In the genomic region with DNA sequence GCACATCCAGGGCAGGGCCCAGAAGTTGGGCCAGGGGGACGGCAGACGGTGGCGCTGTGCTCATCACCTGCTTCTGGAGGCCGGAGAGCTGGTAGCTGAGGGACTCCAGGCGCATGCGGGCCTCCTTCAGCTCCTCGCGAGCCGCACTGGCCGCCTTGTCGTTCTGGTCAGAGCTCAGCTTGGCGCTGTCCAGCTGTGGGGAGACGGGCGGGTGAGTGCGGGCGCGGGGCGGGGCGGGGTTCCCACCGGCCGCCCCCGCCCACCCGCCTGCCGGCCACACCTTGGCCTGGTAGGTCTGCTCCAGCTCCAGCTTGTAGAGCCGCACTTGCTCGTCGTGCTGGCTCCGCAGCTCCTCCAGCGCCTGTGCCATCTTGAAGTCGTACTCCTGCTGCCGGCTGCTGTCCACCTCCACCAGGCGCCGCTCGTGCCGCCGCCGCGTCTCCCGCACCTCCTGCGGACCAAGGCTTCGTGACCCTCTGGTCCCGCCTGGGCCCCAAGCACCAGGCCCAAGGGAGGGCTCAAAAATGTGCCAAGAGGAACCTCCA, we compare ENCODE assay signal across 15 cellular contexts. TPM values are rescaled to one million over a fixed set of nuclear protein-coding genes. Genes with fewer than 3 reads are reported as not detected.
DNase-seq lines count a peak whose midpoint lies in the region; ATAC-seq and TF ChIP-seq lines count a peak whose summit lies in the region.
"Had no signal": no experiment of that assay in that cellular context is flagged by ENCODE, and none has a peak within 500 bp of the region (broad histone marks: within the 10 kb centered on the region; RNA-seq: fewer than 3 reads in every experiment).

No MANE protein-coding gene starts in this region.

- no peak overlapping the region for H3K56ac ChIP-seq in H9 (ENCODE audit: insufficient read length, low read depth, low read length)

- H4K20me1 ChIP-seq in H9 (ENCODE audit: control insufficient read depth, insufficient read depth, insufficient read length): no peaks in the 10 kb centered on the region

- H3K4ac ChIP-seq in H9 (ENCODE audit: low read depth, low read length): no peak overlapping the region
- H3K4ac ChIP-seq in neuronal stem cell (ENCODE audit: low read length): no peak overlapping the region

- no peak overlapping the region for H4K5ac ChIP-seq in H9 (ENCODE audit: insufficient read length, low read depth, low read length)

- H2AK5ac ChIP-seq in H9 (ENCODE audit: insufficient read length, low read length) (no peak overlapping the region), neuronal stem cell (ENCODE audit: low read depth, low read length) (no peak overlapping the region)

- no peaks in the 10 kb centered on the region for H3K9me3 ChIP-seq in right cardiac atrium (ENCODE audit: control insufficient read depth, low read length)
- H3K9me3 ChIP-seq in heart right ventricle: no peaks in the 10 kb centered on the region
- H3K9me3 ChIP-seq in H9 (ENCODE audit: control insufficient read depth, low read depth, low read length): no peaks in the 10 kb centered on the region
- H3K9me3 ChIP-seq in neuronal stem cell (replicated peaks in 1 of 2; ENCODE audit: control insufficient read depth in 2 of 2, insufficient read depth in 1 of 2, low read depth in 1 of 2, low read length in 2 of 2): no peaks in the 10 kb centered on the region

- no peak overlapping the region for H2AFZ ChIP-seq in H9 (ENCODE audit: low read length)
- H2AFZ ChIP-seq in neuronal stem cell (ENCODE audit: low read length): no peak overlapping the region
- H2AFZ ChIP-seq: GM23248 had no signal

- H2BK5ac ChIP-seq in H9 (ENCODE audit: insufficient read length, low read length) (peak overlapping the region; percentile 23), neuronal stem cell (ENCODE audit: low read length) (peak overlapping the region; percentile 82)

- H3K36me3 ChIP-seq in heart right ventricle (peaks cover 0 to 68% (median 35%) of the 10 kb centered on the region in 9 donors), neuronal stem cell (replicated peaks in 1 of 2; ENCODE audit: control insufficient read depth in 2 of 2, insufficient read depth in 2 of 2, low read length in 2 of 2) (peaks cover 62 to 77% of the 10 kb centered on the region in 2 donors)

- ATAC-seq in right cardiac atrium (no peak), heart right ventricle (no peak), GM18868 (IDR thresholded peaks at IDR 0.05; ENCODE audit: unreplicated experiment) (no peak)
- ATAC-seq: HCT116 had no signal

- no peaks in the 10 kb centered on the region for H3K23me2 ChIP-seq in H9 (ENCODE audit: insufficient read length, low read depth, low read length, poor library complexity, severe bottlenecking)

- H3K14ac ChIP-seq in H9 (ENCODE audit: insufficient read depth, low read length): no peak overlapping the region
- H3K14ac ChIP-seq in neuronal stem cell (ENCODE audit: low read length): no peak overlapping the region

- H3K4me2 ChIP-seq in H9 (ENCODE audit: insufficient read depth, insufficient read length, low read length) (no peak overlapping the region), neuronal stem cell (ENCODE audit: insufficient read depth, low read length, poor library complexity, severe bottlenecking) (no peak overlapping the region)

- peaks cover under 1 to 3% of the 10 kb centered on the region in 2 experiments; a peak in 2 of 4 replicates for H3K4me1 Mint-ChIP-seq in H9
- H3K4me1 Mint-ChIP-seq: CD4-positive, alpha-beta memory T cell had no signal

- H3T11ph ChIP-seq in H9 (ENCODE audit: low read length): no peak overlapping the region

- H2BK20ac ChIP-seq in H9 (ENCODE audit: low read depth, low read length, poor library complexity, severe bottlenecking): no peak overlapping the region

- H3K4me1 ChIP-seq in right cardiac atrium (ENCODE audit: control insufficient read depth, insufficient read depth, low read length) (no peaks in the 10 kb centered on the region), heart right ventricle (no peaks in the 10 kb centered on the region), H9 (ENCODE audit: insufficient read depth, low read length) (no peaks in the 10 kb centered on the region), neuronal stem cell (ENCODE audit: control insufficient read depth in 2 of 2, insufficient read depth in 1 of 2, low read depth in 1 of 2, low read length in 2 of 2) (no peaks in the 10 kb centered on the region)

- no peak overlapping the region for H2BK15ac ChIP-seq in H9 (ENCODE audit: low read depth, low read length)
- no peak overlapping the region for H2BK15ac ChIP-seq in neuronal stem cell (ENCODE audit: low read length)

- H3K27me3 Mint-ChIP-seq in H9 (ENCODE audit: low read depth): peaks cover 1% of the 10 kb centered on the region; the same call in 1 of the 2 replicates
- H3K27me3 Mint-ChIP-seq: CD4-positive, alpha-beta memory T cell had no signal

- no peaks in the 10 kb centered on the region for H3K79me2 ChIP-seq in H9 (ENCODE audit: insufficient read depth, low read length)

- 95% methylated on average over 42 of the region's 42 CpGs for WGBS in right cardiac atrium
- WGBS in heart right ventricle, 2 donors: 96% methylated on average over 42 of the region's 42 CpGs
- no CpG with 5 or more reads among the region's 42 CpGs for WGBS in H9 (ENCODE audit: extremely low coverage, insufficient read length, low lambda C conversion rate)
- WGBS in neuronal stem cell (ENCODE audit: extremely low coverage in 2 of 2, insufficient read length in 2 of 2, insufficient replicate concordance in 1 of 2), 2 donors: no CpG with 5 or more reads among the region's 42 CpGs

- H3K4me3 ChIP-seq in right cardiac atrium (ENCODE audit: low read length): no peak overlapping the region
- no peak overlapping the region for H3K4me3 ChIP-seq in heart right ventricle
- no peak overlapping the region for H3K4me3 ChIP-seq in neuronal stem cell (ENCODE audit: low read length in 2 of 2)
- H3K4me3 ChIP-seq: GM23248 had no signal

- DNase-seq in right cardiac atrium: peak in 2 of 3 donors; percentile 45 to 53
- no peak for DNase-seq in heart right ventricle
- no peak for DNase-seq in H9
- no peak for DNase-seq in neuronal stem cell (ENCODE audit: low spot score)
- DNase-seq in NCI-H146 (lab: John Stamatoyannopoulos, UW): no peak
- DNase-seq: C1 segment of cervical spinal cord; CD4-positive, alpha-beta memory T cell; COR-L47; DMS153; DND-41; GM23248; H7; HFFc6 had no signal

- no peaks in the 10 kb centered on the region for H3K9me3 Mint-ChIP-seq in H9
- H3K9me3 Mint-ChIP-seq: CD4-positive, alpha-beta memory T cell; HFFc6 had no signal

- H4K8ac ChIP-seq in H9 (replicated peaks; ENCODE audit: insufficient read length, low read depth, low read length) (no peak overlapping the region), neuronal stem cell (ENCODE audit: low read depth, low read length) (no peak overlapping the region)

- H2BK12ac ChIP-seq in H9 (ENCODE audit: insufficient read length, low read depth, low read length): no peak overlapping the region
- no peak overlapping the region for H2BK12ac ChIP-seq in neuronal stem cell (ENCODE audit: low read length)

- H3K4me3 Mint-ChIP-seq in H9: no peak overlapping the region
- H3K4me3 Mint-ChIP-seq: CD4-positive, alpha-beta memory T cell; HFFc6 had no signal

- intact Hi-C loops in right cardiac atrium (cut with DNase I) (no loop called here), heart right ventricle (cut with DNase I) (no loop called here)

- H4K91ac ChIP-seq in H9 (ENCODE audit: insufficient read length, low read depth, low read length) (no peak overlapping the region), neuronal stem cell (ENCODE audit: low read depth, low read length, poor library complexity) (no peak overlapping the region)

- H3K9ac ChIP-seq in H9 (ENCODE audit: extremely low read depth, insufficient read length, low read length) (no peak overlapping the region), neuronal stem cell (ENCODE audit: low read depth, low read length, poor library complexity) (no peak overlapping the region)
- H3K9ac ChIP-seq: GM23248 had no signal

- H3K27ac ChIP-seq in right cardiac atrium (ENCODE audit: low read length) (no peak overlapping the region), heart right ventricle (no peak overlapping the region), H9 (ENCODE audit: insufficient read length, low read depth, low read length) (no peak overlapping the region), neuronal stem cell (replicated peaks; ENCODE audit: low read length) (no peak overlapping the region)
- H3K27ac ChIP-seq: GM23248 had no signal

- no peak overlapping the region for H3K23ac ChIP-seq in H9 (ENCODE audit: insufficient read length, low read depth, low read length)
- H3K23ac ChIP-seq in neuronal stem cell (ENCODE audit: low read depth, low read length, poor library complexity): no peak overlapping the region

- no peak overlapping the region for H2BK120ac ChIP-seq in H9 (ENCODE audit: low read depth, low read length, poor library complexity, severe bottlenecking)
- no peak overlapping the region for H2BK120ac ChIP-seq in neuronal stem cell (ENCODE audit: low read depth, low read length)

- H3K79me1 ChIP-seq in H9 (ENCODE audit: insufficient read depth, low read depth, low read length, poor library complexity, severe bottlenecking) (no peaks in the 10 kb centered on the region), neuronal stem cell (ENCODE audit: low read depth, low read length) (peaks cover 20% of the 10 kb centered on the region)

- peaks cover 19 to 55% (median 52%) of the 10 kb centered on the region in 3 experiments; a peak in 6 of 7 replicates for H3K36me3 Mint-ChIP-seq in H9 (ENCODE audit: insufficient read depth in 1 of 3, low read depth in 3 of 3)

- H3K27me3 ChIP-seq in right cardiac atrium (ENCODE audit: control insufficient read depth, insufficient read depth) (no peaks in the 10 kb centered on the region), heart right ventricle (no peaks in the 10 kb centered on the region), H9 (ENCODE audit: insufficient read depth, low read length) (no peaks in the 10 kb centered on the region), neuronal stem cell (ENCODE audit: control insufficient read depth in 3 of 3, insufficient read depth in 3 of 3, low read depth in 1 of 3, low read length in 3 of 3) (no peaks in the 10 kb centered on the region)

- TF ChIP-seq CTCF in heart right ventricle (IDR thresholded peaks at IDR 0.05) (no peak), H9 (conservative IDR thresholded peaks at IDR 0.05) (no peak)

- H3K18ac ChIP-seq in H9 (ENCODE audit: insufficient read length, low read depth, low read length): no peak overlapping the region
- H3K18ac ChIP-seq in neuronal stem cell (ENCODE audit: low read length): no peak overlapping the region

- no peak overlapping the region; a peak in 1 of 7 replicates for H3K27ac Mint-ChIP-seq in H9
- H3K27ac Mint-ChIP-seq: HFFc6 had no signal

RNA-seq across cellular contexts. Expression of gene TIMM13, which starts 7.4 kb away (rescaled TPM):
- total RNA-seq in right cardiac atrium (10 to 100 TPM; 73.9 to 91.2 (median 81.2) TPM), heart right ventricle (10 to 100 TPM; 54.2 to 94.2 (median 64.9) TPM), H9 (2021) (214 and 219 TPM in 2 replicates)
- polyA plus RNA-seq in right cardiac atrium (69.6 TPM), heart right ventricle (100 to 1,000 TPM in 1 of 2 donors, 10 to 100 TPM in 1; 79.6 to 116 TPM)
- 75.3 TPM for polyA plus RNA-seq in neuronal stem cell (2013, experiment 1 of 2)
- 72.7 TPM for polyA plus RNA-seq in neuronal stem cell (2013, experiment 2 of 2)

RNA-seq across cellular contexts. Expression of gene LMNB2, which starts 22.0 kb away (rescaled TPM):
- total RNA-seq in right cardiac atrium (10 to 100 TPM in 3 of 4 donors, 1 to 10 TPM in 1; 9.6 to 21.6 (median 14.9) TPM), heart right ventricle (10 to 100 TPM in 6 of 10 donors, 1 to 10 TPM in 4; 7.5 to 21.2 (median 10.1) TPM), H9 (2021) (173 and 174 TPM in 2 replicates)
- polyA plus RNA-seq in right cardiac atrium (12.1 TPM), heart right ventricle (10 to 100 TPM in 1 of 2 donors, 1 to 10 TPM in 1; 9.1 to 18.8 TPM)
- polyA plus RNA-seq in neuronal stem cell (2013, experiment 1 of 2): 123 TPM
- 124 TPM for polyA plus RNA-seq in neuronal stem cell (2013, experiment 2 of 2)

RNA-seq across cellular contexts. Expression of gene GADD45B, which starts 41.1 kb away (rescaled TPM):
- 100 to 1,000 TPM in 2 of 4 donors, 10 to 100 TPM in 2; 52.4 to 205 (median 78.9) TPM for total RNA-seq in right cardiac atrium
- 195 TPM for polyA plus RNA-seq in right cardiac atrium
- total RNA-seq in heart right ventricle: 100 to 1,000 TPM in 2 of 10 donors, 10 to 100 TPM in 8; 19.6 to 297 (median 31.3) TPM
- 10 to 100 TPM; 81.4 to 95.2 TPM for polyA plus RNA-seq in heart right ventricle
- total RNA-seq in H9 (2021): 13.5 and 16.2 TPM in 2 replicates
- 3.0 TPM for polyA plus RNA-seq in neuronal stem cell (2013, experiment 1 of 2)
- polyA plus RNA-seq in neuronal stem cell (2013, experiment 2 of 2): 2.3 TPM

Comparison
In these comparisons a context has a peak if more than half of its experiments do, and no peak if none do; other contexts are left out.
1. DNase-seq: peak in right cardiac atrium (2 of 3); none in heart right ventricle (0 of 2), H9 (single experiment), neuronal stem cell (single experiment) and NCI-H146 (single experiment).